ENCODE assay signal across 2 cellular contexts in genomic region chr9:136666364-136667216, GRCh38.
TF ChIP-seq lines count a peak whose summit lies in the region.

No MANE protein-coding gene starts in this region.

TF ChIP-seq in SK-N-SH, 30 proteins besides CTCF, POLR2A, EP300 and RAD21 (continued from another document):
- TF ChIP-seq ZBTB33 (IDR thresholded peaks at IDR 0.05; ENCODE audit: borderline replicate concordance, low read depth) (no peak), TCF12 (IDR thresholded peaks at IDR 0.05) (no peak), YY1 (IDR thresholded peaks at IDR 0.05; ENCODE audit: low read depth) (no peak), PBX3 (IDR thresholded peaks at IDR 0.05) (no peak)

TF ChIP-seq in SK-N-SH treated with all-trans-retinoic acid at 6 μM for 48 hours, 23 proteins besides CTCF, POLR2A, EP300 and RAD21 (continued from another document):
- TF ChIP-seq CSRNP3 (CRISPR knock-in tag; IDR thresholded peaks at IDR 0.05) (no peak), CSDC2 (CRISPR knock-in tag; IDR thresholded peaks at IDR 0.05) (no peak), TCF4 (CRISPR knock-in tag; IDR thresholded peaks at IDR 0.05; ENCODE audit: borderline replicate concordance) (no peak), BACH2 (CRISPR knock-in tag; IDR thresholded peaks at IDR 0.05; ENCODE audit: borderline replicate concordance) (no peak), PATZ1 (CRISPR knock-in tag; IDR thresholded peaks at IDR 0.05; ENCODE audit: borderline replicate concordance) (no peak), ZNF565 (CRISPR knock-in tag; conservative IDR thresholded peaks at IDR 0.05; ENCODE audit: low read depth) (no peak), RARB (CRISPR knock-in tag; IDR thresholded peaks at IDR 0.05) (no peak), ZFP30 (CRISPR knock-in tag; IDR thresholded peaks at IDR 0.05) (no peak), GLIS3 (CRISPR knock-in tag; IDR thresholded peaks at IDR 0.05) (no peak), TSHZ2 (CRISPR knock-in tag; IDR thresholded peaks at IDR 0.05) (no peak), SNAI2 (CRISPR knock-in tag; IDR thresholded peaks at IDR 0.05) (no peak), ZNF8 (CRISPR knock-in tag; IDR thresholded peaks at IDR 0.05) (no peak), TOX (CRISPR knock-in tag; IDR thresholded peaks at IDR 0.05; ENCODE audit: borderline replicate concordance) (no peak), ZNF70 (CRISPR knock-in tag; IDR thresholded peaks at IDR 0.05) (no peak), OSR1 (CRISPR knock-in tag; IDR thresholded peaks at IDR 0.05) (no peak), ISL1 (CRISPR knock-in tag; IDR thresholded peaks at IDR 0.05) (no peak)
TF ChIP-seq in SK-N-SH treated with all-trans-retinoic acid at 6 μM for 48 hours: peak in this region for 0.
